26 cellular contexts compared by ENCODE assay signal in the genomic region with DNA sequence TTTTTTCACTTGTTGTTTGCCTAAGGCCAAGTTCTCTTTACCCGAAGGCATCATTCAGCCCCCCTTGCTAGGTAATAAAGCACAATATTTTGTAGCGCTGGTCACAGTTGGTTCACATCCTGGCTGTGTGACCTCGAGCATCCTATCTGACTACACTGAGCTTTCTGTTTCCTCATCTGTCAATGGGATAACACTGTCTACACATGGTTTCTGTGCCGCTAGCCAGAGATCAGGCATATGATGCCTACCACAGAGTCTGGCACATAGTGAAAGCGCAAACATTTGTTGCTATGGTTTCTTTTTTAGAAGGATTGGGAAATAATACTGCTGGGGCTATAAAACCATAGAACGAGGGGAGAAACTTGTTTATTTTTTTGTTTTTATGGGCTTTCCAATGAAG.
"Had no signal": no experiment of that assay in that cellular context is flagged by ENCODE, and none has a peak within 500 bp of the region (broad histone marks: within the 10 kb centered on the region; RNA-seq: fewer than 3 reads in every experiment).

No MANE protein-coding gene starts in this region.

- ATAC-seq: activated CD8-positive, alpha-beta T cell treated with anti-CD3 and anti-CD28 coated beads for 36 hours; activated naive CD4-positive, alpha-beta T cell treated with anti-CD3 and anti-CD28 coated beads, Interleukin-2, amount 50 U/mL, for 72 hours; activated T-cell treated with anti-CD3 and anti-CD28 coated beads, Interleukin-2, amount 50 U/mL, for 4 hours; foreskin keratinocyte; left lung; lower lobe of right lung; stimulated activated memory B cell treated with anti-CD40 and anti-IgM and Interleukin-4, amounts not matched to agents 10 μg/mL and 1 μg/mL and 100 μg/mL, for 72 hours; T-helper 17 cell; upper lobe of right lung; WTC11 had no signal

- H3K4me3 ChIP-seq: breast epithelium, dorsolateral prefrontal cortex, heart right ventricle, left lung, lower lobe of right lung, ovary, right atrium auricular region, smooth muscle cell, stomach, thyroid gland, upper lobe of right lung had no signal

- H3K27ac ChIP-seq: breast epithelium, dorsolateral prefrontal cortex, foreskin keratinocyte, heart right ventricle, left lung, lower lobe of right lung, ovary, right atrium auricular region, stomach, thyroid gland, upper lobe of right lung had no signal

- H3K4me1 ChIP-seq: breast epithelium, foreskin keratinocyte, left lung, lower lobe of right lung, right atrium auricular region, upper lobe of right lung had no signal

- H3K9me3 ChIP-seq: breast epithelium, heart right ventricle, left lung, lower lobe of right lung, ovary, right atrium auricular region, stomach, thyroid gland, upper lobe of right lung had no signal

- H3K4me2 ChIP-seq: smooth muscle cell had no signal

- H3K36me3 ChIP-seq: breast epithelium, left lung, lower lobe of right lung, ovary, right atrium auricular region, thyroid gland, upper lobe of right lung had no signal

- DNase-seq: activated CD4-positive, alpha-beta T cell treated with anti-CD3 and anti-CD28 coated beads, Interleukin-2, amount 50 U/mL, for 1 hour; activated CD8-positive, alpha-beta T cell treated with anti-CD3 and anti-CD28 coated beads for 36 hours; activated naive CD4-positive, alpha-beta T cell; activated T-cell treated with anti-CD3 and anti-CD28 coated beads, Interleukin-2, amount 50 U/mL, for 4 hours; central memory CD4-positive, alpha-beta T cell; dorsolateral prefrontal cortex; effector memory CD4-positive, alpha-beta T cell; foreskin keratinocyte; heart right ventricle; left lung; lower lobe of right lung; ovary; stimulated activated CD4-positive, alpha-beta T cell treated with anti-CD3 and anti-CD28 coated beads, Interleukin-1b, Interleukin-23, amount 100 ng/mL, for 48 hours; stimulated activated CD4-positive, alpha-beta T cell treated with anti-CD3 and anti-CD28 coated beads, Interleukin-4, amount 100 ng/mL, for 4 hours; stimulated activated CD8-positive, alpha-beta memory T cell treated with anti-CD3 and anti-CD28 coated beads, Interleukin-4, amount 100 ng/mL, for 48 hours; stomach; T-helper 17 cell; T1000; thyroid gland; upper lobe of right lung had no signal

- H3K27me3 ChIP-seq: breast epithelium, dorsolateral prefrontal cortex, foreskin keratinocyte, heart right ventricle, left lung, ovary, right atrium auricular region, stomach, thyroid gland, upper lobe of right lung had no signal
